Comparison of ENCODE assay signal across 8 cellular contexts in the genomic region with DNA sequence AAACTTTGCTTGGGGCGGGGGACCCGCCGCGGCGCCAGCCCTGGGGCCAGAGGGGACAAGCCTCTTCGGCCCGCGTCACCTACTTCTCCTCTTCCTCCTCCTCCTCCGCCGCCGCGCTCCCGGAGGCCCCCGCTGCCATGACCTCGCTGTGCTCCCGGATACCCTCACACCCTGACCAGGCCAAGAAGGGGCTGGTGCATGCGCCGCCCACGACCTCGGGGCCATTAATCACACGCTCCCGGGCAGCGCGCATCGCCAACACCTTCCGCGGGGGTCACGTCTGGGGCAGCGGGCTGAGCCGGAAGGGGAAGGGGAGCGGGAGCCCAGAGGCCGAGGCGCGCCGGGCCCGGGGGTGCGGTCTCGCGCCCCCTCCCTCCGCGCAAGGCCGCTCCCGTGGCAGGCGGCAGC. TPM values are rescaled to one million over a fixed set of nuclear protein-coding genes. Genes with fewer than 3 reads are reported as not detected.
DNase-seq lines count a peak whose midpoint lies in the region; ATAC-seq and TF ChIP-seq lines count a peak whose summit lies in the region.

No MANE protein-coding gene starts in this region.

- H3K27ac Mint-ChIP-seq in activated CD4-positive, alpha-beta memory T cell treated with anti-CD3 and anti-CD28 coated beads for 36 hours = no peak overlapping the region

- no peaks in the 10 kb centered on the region for H3K36me3 Mint-ChIP-seq in activated CD4-positive, alpha-beta memory T cell treated with anti-CD3 and anti-CD28 coated beads for 36 hours

- no peak for TF ChIP-seq POLR2A in sigmoid colon (IDR thresholded peaks at IDR 0.05)

- no peaks in the 10 kb centered on the region for H3K9me3 Mint-ChIP-seq in activated CD4-positive, alpha-beta memory T cell treated with anti-CD3 and anti-CD28 coated beads for 36 hours

- H3K9me3 ChIP-seq in sigmoid colon = no peaks in the 10 kb centered on the region

- no peak for TF ChIP-seq EP300 in sigmoid colon (IDR thresholded peaks at IDR 0.05)

- POLR2A ChIA-PET in activated CD4-positive, alpha-beta memory T cell treated with anti-CD3 and anti-CD28 coated beads for 36 hours (lab: Charles Lee) = interaction anchor here (0.6 kb wide), 1 partner anchor 941 kb away, joined by 3 read pairs; no protein-coding TSS in a partner anchor

- 0 to 1% methylated on average over 44 of the region's 44 CpGs for WGBS in sigmoid colon, 2 donors

- H3K4me3 ChIP-seq in sigmoid colon = peak overlapping the region; percentile 51 to 72 (median 68)

- peaks cover 0 to 35% (median 3%) of the 10 kb centered on the region in 3 donors for H3K27me3 ChIP-seq in sigmoid colon

- H3K4me1 ChIP-seq in sigmoid colon = peaks cover 0 to 30% (median 18%) of the 10 kb centered on the region in 4 donors

- H3K27me3 Mint-ChIP-seq in activated CD4-positive, alpha-beta memory T cell treated with anti-CD3 and anti-CD28 coated beads for 36 hours = peaks cover 57% of the 10 kb centered on the region

- no peak for TF ChIP-seq CTCF in sigmoid colon (IDR thresholded peaks at IDR 0.05)

- peak; percentile 37 for ATAC-seq in HG02943 (IDR thresholded peaks at IDR 0.05; ENCODE audit: low read depth, unreplicated experiment)
- peak; percentile 56 to 67 for ATAC-seq in left cardiac atrium

- intact Hi-C loops in activated CD4-positive, alpha-beta memory T cell treated with anti-CD3 and anti-CD28 coated beads for 36 hours (cut with micrococcal nuclease) = loop anchor here (5.0 kb wide), 2 partner anchors 234 to 334 kb away; no protein-coding TSS in a partner anchor
- intact Hi-C loops in left cardiac atrium (cut with DNase I) (no loop called here), sigmoid colon (cut with DNase I) (loop anchor here (5.0 kb wide), 1 partner anchor 34 kb away; no protein-coding TSS in a partner anchor)

- H3K27ac ChIP-seq in sigmoid colon = peak overlapping the region; percentile 40 to 84 (median 81)

- peak; percentile 5 to 9 for DNase-seq in activated CD4-positive, alpha-beta T cell treated with anti-CD3 and anti-CD28 coated beads, Interleukin-2, amount 50 U/mL, for 48 hours
- no peak for DNase-seq in activated CD4-positive, alpha-beta T cell treated with anti-CD3 and anti-CD28 coated beads, Interleukin-2, amount 50 U/mL, for 4 hours
- peak; percentile 12 for DNase-seq in activated CD4-positive, alpha-beta memory T cell treated with anti-CD3 and anti-CD28 coated beads for 36 hours
- DNase-seq in left cardiac atrium = peak; percentile 40
- no peak for DNase-seq in sigmoid colon
- no peak for DNase-seq in MV-4-11 (lab: John Stamatoyannopoulos, UW)
- DNase-seq in NOMO-1 treated with DMSO at 0.1 percent for 48 hours (lab: John Stamatoyannopoulos, UW; ENCODE audit: unreplicated experiment) = no peak

- peaks cover 9% of the 10 kb centered on the region for H3K4me1 Mint-ChIP-seq in activated CD4-positive, alpha-beta memory T cell treated with anti-CD3 and anti-CD28 coated beads for 36 hours (ENCODE audit: low read depth)

- no peaks in the 10 kb centered on the region for H3K36me3 ChIP-seq in sigmoid colon

- CTCF ChIA-PET in activated CD4-positive, alpha-beta memory T cell treated with anti-CD3 and anti-CD28 coated beads for 36 hours (lab: Charles Lee) = no interaction called here

- peak overlapping the region; percentile 50 for H3K4me3 Mint-ChIP-seq in activated CD4-positive, alpha-beta memory T cell treated with anti-CD3 and anti-CD28 coated beads for 36 hours

RNA-seq across cellular contexts. Expression of a gene that starts 0.3 kb away (rescaled TPM):
- total RNA-seq in activated CD4-positive, alpha-beta memory T cell treated with anti-CD3 and anti-CD28 coated beads for 36 hours = not detected
- 1 to 10 TPM; 2.4 to 3.8 TPM for total RNA-seq in left cardiac atrium
- total RNA-seq in sigmoid colon = 10 to 100 TPM; 19.1 to 27.7 (median 24.6) TPM
- 1 to 10 TPM in 1 of 3 donors, under 1 TPM in 2; under 0.01 to 5.2 (median 0.46) TPM for polyA plus RNA-seq in sigmoid colon

Comparison
In these comparisons a context has a peak if more than half of its experiments do, and no peak if none do; other contexts are left out.
1. DNase-seq: peak in activated CD4-positive, alpha-beta T cell treated with anti-CD3 and anti-CD28 coated beads, Interleukin-2, amount 50 U/mL, for 48 hours (2 of 2), activated CD4-positive, alpha-beta memory T cell treated with anti-CD3 and anti-CD28 coated beads for 36 hours (single experiment) and left cardiac atrium (single experiment); none in activated CD4-positive, alpha-beta T cell treated with anti-CD3 and anti-CD28 coated beads, Interleukin-2, amount 50 U/mL, for 4 hours (0 of 2), sigmoid colon (single experiment), MV-4-11 (single experiment) and NOMO-1 treated with DMSO at 0.1 percent for 48 hours (single experiment).
2. RNA of a gene that starts 0.3 kb away (total RNA-seq): 19.1 to 27.7 TPM in sigmoid colon; 2.4 to 3.8 TPM in left cardiac atrium and not detected in activated CD4-positive, alpha-beta memory T cell treated with anti-CD3 and anti-CD28 coated beads for 36 hours; every median in the first group is over 4 times any median in the second.
3. intact Hi-C loops: an anchor here in activated CD4-positive, alpha-beta memory T cell treated with anti-CD3 and anti-CD28 coated beads for 36 hours (5.0 kb wide) and sigmoid colon (5.0 kb wide); none called in left cardiac atrium.